In genomic region chr2:43003702-43004101, GRCh38 we compare ENCODE assay signal across 17 cellular contexts.
DNase-seq lines count a peak whose midpoint lies in the region; ATAC-seq and TF ChIP-seq lines count a peak whose summit lies in the region.
"Had no signal": no experiment of that assay in that cellular context is flagged by ENCODE, and none has a peak within 500 bp of the region (broad histone marks: within the 10 kb centered on the region; RNA-seq: fewer than 3 reads in every experiment).

No MANE protein-coding gene starts in this region.

- H3K36me3 ChIP-seq in colonic mucosa (no peaks in the 10 kb centered on the region), psoas muscle (ENCODE audit: insufficient read depth in 1 of 2, low read depth in 1 of 2) (no peaks in the 10 kb centered on the region)

- TF ChIP-seq CTCF in colonic mucosa (IDR thresholded peaks at IDR 0.05) (no peak), psoas muscle (IDR thresholded peaks at IDR 0.05) (no peak)

- no peaks in the 10 kb centered on the region for H3K36me3 Mint-ChIP-seq in activated naive CD8-positive, alpha-beta T cell treated with anti-CD3 and anti-CD28 coated beads, Interleukin-2, amount 10 ng/mL, durations not matched to agents 7 days and 5 days
- H3K36me3 Mint-ChIP-seq in activated naive CD8-positive, alpha-beta T cell treated with anti-CD3 and anti-CD28 coated beads for 36 hours: no peaks in the 10 kb centered on the region
- no peaks in the 10 kb centered on the region for H3K36me3 Mint-ChIP-seq in natural killer cell treated with Interleukin-12 subunit alpha and Interleukin-12 subunit beta and Interleukin-15 and Interleukin-18, amount 100 ng/mL, for 72 hours

- no peak overlapping the region for H3K27ac Mint-ChIP-seq in activated naive CD8-positive, alpha-beta T cell treated with anti-CD3 and anti-CD28 coated beads, Interleukin-2, amount 10 ng/mL, durations not matched to agents 7 days and 5 days
- no peak overlapping the region for H3K27ac Mint-ChIP-seq in activated naive CD8-positive, alpha-beta T cell treated with anti-CD3 and anti-CD28 coated beads for 36 hours
- H3K27ac Mint-ChIP-seq in natural killer cell treated with Interleukin-12 subunit alpha and Interleukin-12 subunit beta and Interleukin-15 and Interleukin-18, amount 100 ng/mL, for 72 hours: no peak overlapping the region
- H3K27ac Mint-ChIP-seq: B cell had no signal

- 79 to 86% (median 83%) methylated on average over 2 of the region's 2 CpGs for WGBS in psoas muscle, 3 donors

- H3K4me3 Mint-ChIP-seq in activated naive CD8-positive, alpha-beta T cell treated with anti-CD3 and anti-CD28 coated beads, Interleukin-2, amount 10 ng/mL, durations not matched to agents 7 days and 5 days: no peak overlapping the region
- no peak overlapping the region for H3K4me3 Mint-ChIP-seq in activated naive CD8-positive, alpha-beta T cell treated with anti-CD3 and anti-CD28 coated beads for 36 hours
- H3K4me3 Mint-ChIP-seq in natural killer cell treated with Interleukin-12 subunit alpha and Interleukin-12 subunit beta and Interleukin-15 and Interleukin-18, amount 100 ng/mL, for 72 hours: no peak overlapping the region
- H3K4me3 Mint-ChIP-seq: B cell; CD4-positive, alpha-beta memory T cell had no signal

- H3K27me3 ChIP-seq in colonic mucosa (no peaks in the 10 kb centered on the region), psoas muscle (ENCODE audit: insufficient read depth in 3 of 3, low read length in 2 of 3) (peaks cover 0 to 2% (median 0%) of the 10 kb centered on the region in 3 donors)

- H3K4me1 ChIP-seq in colonic mucosa: peaks cover 7% of the 10 kb centered on the region
- H3K4me1 ChIP-seq in psoas muscle: no peaks in the 10 kb centered on the region

- ATAC-seq in activated naive CD8-positive, alpha-beta T cell treated with anti-CD3 and anti-CD28 coated beads, Interleukin-2, amount 10 ng/mL, durations not matched to agents 7 days and 5 days (ENCODE audit: low read depth): no peak
- ATAC-seq in GM21423 (IDR thresholded peaks at IDR 0.05; ENCODE audit: unreplicated experiment) (no peak), psoas muscle (no peak)
- ATAC-seq in natural killer cell treated with Interleukin-12 subunit alpha and Interleukin-12 subunit beta and Interleukin-15 and Interleukin-18, amount 100 ng/mL, for 72 hours: no peak

- H3K9me3 Mint-ChIP-seq in activated naive CD8-positive, alpha-beta T cell treated with anti-CD3 and anti-CD28 coated beads, Interleukin-2, amount 10 ng/mL, durations not matched to agents 7 days and 5 days: peaks cover 2% of the 10 kb centered on the region
- peaks cover 2% of the 10 kb centered on the region for H3K9me3 Mint-ChIP-seq in activated naive CD8-positive, alpha-beta T cell treated with anti-CD3 and anti-CD28 coated beads for 36 hours
- H3K9me3 Mint-ChIP-seq in natural killer cell treated with Interleukin-12 subunit alpha and Interleukin-12 subunit beta and Interleukin-15 and Interleukin-18, amount 100 ng/mL, for 72 hours: no peaks in the 10 kb centered on the region

- POLR2A ChIA-PET in activated naive CD8-positive, alpha-beta T cell treated with anti-CD3 and anti-CD28 coated beads, Interleukin-2, amount 10 ng/mL, durations not matched to agents 7 days and 5 days (lab: Charles Lee): no interaction called here

- H3K27ac ChIP-seq in colonic mucosa (peak overlapping the region; percentile 84), psoas muscle (no peak overlapping the region)

- H3K9ac ChIP-seq in colonic mucosa (ENCODE audit: low read depth in 2 of 2, low read length in 2 of 2): peak overlapping the region in 1 of 2 donors; percentile 68

- peaks cover 3% of the 10 kb centered on the region for H3K27me3 Mint-ChIP-seq in activated naive CD8-positive, alpha-beta T cell treated with anti-CD3 and anti-CD28 coated beads, Interleukin-2, amount 10 ng/mL, durations not matched to agents 7 days and 5 days
- no peaks in the 10 kb centered on the region for H3K27me3 Mint-ChIP-seq in activated naive CD8-positive, alpha-beta T cell treated with anti-CD3 and anti-CD28 coated beads for 36 hours
- no peaks in the 10 kb centered on the region for H3K27me3 Mint-ChIP-seq in natural killer cell treated with Interleukin-12 subunit alpha and Interleukin-12 subunit beta and Interleukin-15 and Interleukin-18, amount 100 ng/mL, for 72 hours

- no peaks in the 10 kb centered on the region for H3K9me3 ChIP-seq in colonic mucosa
- no peaks in the 10 kb centered on the region for H3K9me3 ChIP-seq in psoas muscle

- peak; percentile 3 for DNase-seq in activated naive CD8-positive, alpha-beta T cell treated with anti-CD3 and anti-CD28 coated beads, Interleukin-2, amount 10 ng/mL, durations not matched to agents 7 days and 5 days
- no peak for DNase-seq in activated naive CD8-positive, alpha-beta T cell treated with anti-CD3 and anti-CD28 coated beads for 36 hours
- DNase-seq in colonic mucosa (no peak), mesenteric fat pad (ENCODE audit: low spot score) (peak; percentile 22), psoas muscle (no peak), NCI-H524 treated with DMSO at 0.1 percent for 48 hours (lab: John Stamatoyannopoulos, UW) (no peak)
- DNase-seq in natural killer cell treated with Interleukin-12 subunit alpha and Interleukin-12 subunit beta and Interleukin-15 and Interleukin-18, amount 100 ng/mL, for 72 hours (ENCODE audit: low spot score): no peak
- DNase-seq: 8988T; CD4-positive, alpha-beta memory T cell; DMS53; KBM-7; NCI-H1105 treated with DMSO at 0.1 percent for 48 hours; NCI-H1694; NCI-H748 treated with DMSO at 0.1 percent for 48 hours; SHP77 treated with DMSO at 0.1 percent for 48 hours had no signal

- intact Hi-C loops in colonic mucosa (cut with DNase I): no loop called here
- intact Hi-C loops in psoas muscle (cut with DNase I): no loop called here

- no peaks in the 10 kb centered on the region for H3K4me1 Mint-ChIP-seq in activated naive CD8-positive, alpha-beta T cell treated with anti-CD3 and anti-CD28 coated beads, Interleukin-2, amount 10 ng/mL, durations not matched to agents 7 days and 5 days
- no peaks in the 10 kb centered on the region for H3K4me1 Mint-ChIP-seq in activated naive CD8-positive, alpha-beta T cell treated with anti-CD3 and anti-CD28 coated beads for 36 hours
- no peaks in the 10 kb centered on the region for H3K4me1 Mint-ChIP-seq in natural killer cell treated with Interleukin-12 subunit alpha and Interleukin-12 subunit beta and Interleukin-15 and Interleukin-18, amount 100 ng/mL, for 72 hours (ENCODE audit: low read depth in 2 of 2)
- H3K4me1 Mint-ChIP-seq: CD4-positive, alpha-beta memory T cell had no signal

- H3K4me3 ChIP-seq in colonic mucosa: no peak overlapping the region
- no peak overlapping the region for H3K4me3 ChIP-seq in psoas muscle

Comparison
In these comparisons a context has a peak if more than half of its experiments do, and no peak if none do; other contexts are left out.
1. DNase-seq: peak in activated naive CD8-positive, alpha-beta T cell treated with anti-CD3 and anti-CD28 coated beads, Interleukin-2, amount 10 ng/mL, durations not matched to agents 7 days and 5 days (single experiment) and mesenteric fat pad (single experiment); none in activated naive CD8-positive, alpha-beta T cell treated with anti-CD3 and anti-CD28 coated beads for 36 hours (single experiment), colonic mucosa (single experiment), psoas muscle (0 of 2), NCI-H524 treated with DMSO at 0.1 percent for 48 hours (single experiment) and natural killer cell treated with Interleukin-12 subunit alpha and Interleukin-12 subunit beta and Interleukin-15 and Interleukin-18, amount 100 ng/mL, for 72 hours (single experiment).